Comparison of ENCODE assay signal across 19 cellular contexts in the genomic region with DNA sequence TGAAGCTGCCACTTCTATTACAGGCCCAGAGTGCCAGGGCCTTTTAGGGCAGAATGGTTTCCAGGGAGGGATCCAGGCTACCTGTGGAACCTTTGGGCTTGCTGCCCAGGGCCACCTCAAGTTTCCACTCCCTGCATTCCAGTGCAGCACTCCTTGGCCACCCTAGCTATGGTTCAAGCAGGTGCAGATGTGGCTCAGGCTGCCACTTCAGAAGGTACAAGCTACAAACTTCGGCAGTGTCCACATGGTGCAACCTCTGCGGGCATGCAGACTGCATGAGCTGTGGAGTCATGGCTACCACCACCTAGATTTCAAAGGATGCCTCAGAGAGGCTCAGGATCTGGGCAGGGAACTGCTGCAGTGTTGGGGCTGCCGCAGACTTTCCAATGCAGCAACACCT.
DNase-seq lines count a peak whose midpoint lies in the region; ATAC-seq and TF ChIP-seq lines count a peak whose summit lies in the region.
"Had no signal": no experiment of that assay in that cellular context is flagged by ENCODE, and none has a peak within 500 bp of the region (broad histone marks: within the 10 kb centered on the region; RNA-seq: fewer than 3 reads in every experiment).

No MANE protein-coding gene starts in this region.

- no peak overlapping the region for H4K5ac ChIP-seq in IMR-90 (ENCODE audit: low read depth, low read length)

- no peak for TF ChIP-seq CTCF in natural killer cell (IDR thresholded peaks at IDR 0.05)
- no peak for TF ChIP-seq CTCF in IMR-90 (conservative IDR thresholded peaks at IDR 0.05; ENCODE audit: low read depth, low read length)
- no peak for TF ChIP-seq CTCF in lower lobe of right lung (IDR thresholded peaks at IDR 0.05)

- no peak overlapping the region for H3K4me2 ChIP-seq in IMR-90 (ENCODE audit: low read depth, low read length)

- H3K9me1 ChIP-seq in IMR-90 (ENCODE audit: insufficient read depth, low read length): no peaks in the 10 kb centered on the region

- H4K20me1 ChIP-seq in IMR-90 (ENCODE audit: insufficient read depth, low read length): no peaks in the 10 kb centered on the region

- H3K79me1 ChIP-seq in IMR-90 (ENCODE audit: low read depth in 1 of 2, low read length in 2 of 2): no peaks in the 10 kb centered on the region

- H2BK120ac ChIP-seq in IMR-90 (ENCODE audit: low read depth, low read length): no peak overlapping the region

- intact Hi-C loops in natural killer cell (cut with micrococcal nuclease) (no loop called here), IMR-90 (cut with micrococcal nuclease) (no loop called here), lower lobe of right lung (cut with DNase I) (no loop called here)

- BruUV-seq in IMR-90 (replicated peaks; lab: Mats Ljungman, UMichigan): no TSS peak

- no peaks in the 10 kb centered on the region for H3K9me3 Mint-ChIP-seq in natural killer cell treated with Interleukin-12 subunit alpha and Interleukin-12 subunit beta and Interleukin-15 and Interleukin-18, amount 100 ng/mL, for 72 hours
- H3K9me3 Mint-ChIP-seq in natural killer cell: peaks cover 0 to 3% of the 10 kb centered on the region in 2 donors
- no peaks in the 10 kb centered on the region for H3K9me3 Mint-ChIP-seq in stimulated activated effector memory CD8-positive, alpha-beta T cell treated with anti-CD3 and anti-CD28 coated beads, Interleukin-12 subunit alpha, Interleukin-12 subunit beta, amount 100 ng/mL, for 72 hours
- H3K9me3 Mint-ChIP-seq in stimulated activated memory B cell treated with anti-CD40 and anti-IgM and Interleukin-4, amounts not matched to agents 10 μg/mL and 1 μg/mL and 100 μg/mL, for 72 hours: no peaks in the 10 kb centered on the region
- H3K9me3 Mint-ChIP-seq: HFFc6 had no signal

- dilution Hi-C loops in IMR-90 (cut with HindIII; ENCODE audit: low sequenced_read_pairs, unreplicated experiment): no loop called here

- no peak overlapping the region for H3K27ac Mint-ChIP-seq in natural killer cell treated with Interleukin-12 subunit alpha and Interleukin-12 subunit beta and Interleukin-15 and Interleukin-18, amount 100 ng/mL, for 72 hours
- H3K27ac Mint-ChIP-seq in natural killer cell: no peak overlapping the region
- H3K27ac Mint-ChIP-seq in stimulated activated effector memory CD8-positive, alpha-beta T cell treated with anti-CD3 and anti-CD28 coated beads, Interleukin-12 subunit alpha, Interleukin-12 subunit beta, amount 100 ng/mL, for 72 hours: no peak overlapping the region
- H3K27ac Mint-ChIP-seq in stimulated activated memory B cell treated with anti-CD40 and anti-IgM and Interleukin-4, amounts not matched to agents 10 μg/mL and 1 μg/mL and 100 μg/mL, for 72 hours: no peak overlapping the region
- H3K27ac Mint-ChIP-seq: CD4-positive, alpha-beta memory T cell had no signal

- H2AK5ac ChIP-seq in IMR-90 (ENCODE audit: low read depth, low read length): 0 out of 2 replicates have a peak overlapping the region, but pooled peaks have one; percentile 21

- no peak overlapping the region for H3K23ac ChIP-seq in IMR-90 (ENCODE audit: low read depth, low read length)

- H3K4me3 ChIP-seq in IMR-90 (ENCODE audit: insufficient read depth, low read depth, low read length) (no peak overlapping the region), lower lobe of right lung (no peak overlapping the region)
- H3K4me3 ChIP-seq: HAP-1 had no signal

- no peaks in the 10 kb centered on the region for H3K36me3 Mint-ChIP-seq in natural killer cell treated with Interleukin-12 subunit alpha and Interleukin-12 subunit beta and Interleukin-15 and Interleukin-18, amount 100 ng/mL, for 72 hours
- H3K36me3 Mint-ChIP-seq in natural killer cell: no peaks in the 10 kb centered on the region
- no peaks in the 10 kb centered on the region for H3K36me3 Mint-ChIP-seq in stimulated activated effector memory CD8-positive, alpha-beta T cell treated with anti-CD3 and anti-CD28 coated beads, Interleukin-12 subunit alpha, Interleukin-12 subunit beta, amount 100 ng/mL, for 72 hours
- H3K36me3 Mint-ChIP-seq in stimulated activated memory B cell treated with anti-CD40 and anti-IgM and Interleukin-4, amounts not matched to agents 10 μg/mL and 1 μg/mL and 100 μg/mL, for 72 hours: no peaks in the 10 kb centered on the region
- H3K36me3 Mint-ChIP-seq: CD4-positive, alpha-beta memory T cell had no signal

- H2BK5ac ChIP-seq in IMR-90 (ENCODE audit: low read depth, low read length, poor library complexity, severe bottlenecking): no peak overlapping the region

- TF ChIP-seq POLR2A in IMR-90 (IDR thresholded peaks at IDR 0.05; ENCODE audit: low read depth, low read length): no peak

- DNase-seq in natural killer cell treated with Interleukin-12 subunit alpha and Interleukin-12 subunit beta and Interleukin-15 and Interleukin-18, amount 100 ng/mL, for 72 hours (ENCODE audit: low spot score): no peak
- no peak for DNase-seq in natural killer cell
- DNase-seq in IMR-90: no peak
- peak; percentile 45 for DNase-seq in lower lobe of right lung
- no peak for DNase-seq in stimulated activated effector memory CD8-positive, alpha-beta T cell treated with anti-CD3 and anti-CD28 coated beads, Interleukin-12 subunit alpha, Interleukin-12 subunit beta, amount 100 ng/mL, for 72 hours (ENCODE audit: low spot score in 2 of 2)
- no peak for DNase-seq in iPS-NIHi11 (ENCODE audit: low spot score)
- DNase-seq: 8988T; C1 segment of cervical spinal cord; Calu3; CD4-positive, alpha-beta memory T cell; COR-L47; DMS53; DMS79 treated with DMSO at 0.1 percent for 48 hours; GF-D8; GOT3; HFFc6 had no signal

- H3K9me3 ChIP-seq in IMR-90 (ENCODE audit: control insufficient read depth, insufficient read depth, low read length) (no peaks in the 10 kb centered on the region), lower lobe of right lung (no peaks in the 10 kb centered on the region)
- H3K9me3 ChIP-seq: HAP-1 had no signal

- no peak overlapping the region for H3K9ac ChIP-seq in IMR-90 (ENCODE audit: low read depth, low read length)

- H3K4ac ChIP-seq in IMR-90 (ENCODE audit: low read depth, low read length): 0 out of 2 replicates have a peak overlapping the region, but pooled peaks have one; percentile 21

- H3K27ac ChIP-seq in IMR-90 (ENCODE audit: insufficient read depth, low read length) (no peak overlapping the region), lower lobe of right lung (no peak overlapping the region)

- TF ChIP-seq RAD21 in IMR-90 (IDR thresholded peaks at IDR 0.05; ENCODE audit: low read length): no peak

- no peak overlapping the region for H3K4me3 Mint-ChIP-seq in natural killer cell treated with Interleukin-12 subunit alpha and Interleukin-12 subunit beta and Interleukin-15 and Interleukin-18, amount 100 ng/mL, for 72 hours
- no peak overlapping the region for H3K4me3 Mint-ChIP-seq in natural killer cell
- H3K4me3 Mint-ChIP-seq in stimulated activated effector memory CD8-positive, alpha-beta T cell treated with anti-CD3 and anti-CD28 coated beads, Interleukin-12 subunit alpha, Interleukin-12 subunit beta, amount 100 ng/mL, for 72 hours: no peak overlapping the region
- no peak overlapping the region for H3K4me3 Mint-ChIP-seq in stimulated activated memory B cell treated with anti-CD40 and anti-IgM and Interleukin-4, amounts not matched to agents 10 μg/mL and 1 μg/mL and 100 μg/mL, for 72 hours
- H3K4me3 Mint-ChIP-seq: CD4-positive, alpha-beta memory T cell; HFFc6 had no signal

- no peak overlapping the region for H4K91ac ChIP-seq in IMR-90 (ENCODE audit: insufficient read depth, low read depth, low read length)

- peak overlapping the region; percentile 1 for H2AFZ ChIP-seq in IMR-90 (replicated peaks; ENCODE audit: low read length, poor library complexity)

- no peak overlapping the region for H2AK9ac ChIP-seq in IMR-90 (replicated peaks; ENCODE audit: low read depth, low read length, poor library complexity)

- no peak overlapping the region for H3K18ac ChIP-seq in IMR-90 (ENCODE audit: low read depth, low read length)

- POLR2A ChIA-PET in IMR-90 (lab: Charles Lee; ENCODE audit: unreplicated experiment): no interaction called here

- no peaks in the 10 kb centered on the region for H3K4me1 Mint-ChIP-seq in natural killer cell treated with Interleukin-12 subunit alpha and Interleukin-12 subunit beta and Interleukin-15 and Interleukin-18, amount 100 ng/mL, for 72 hours (ENCODE audit: low read depth in 2 of 2)
- no peaks in the 10 kb centered on the region for H3K4me1 Mint-ChIP-seq in natural killer cell
- no peaks in the 10 kb centered on the region for H3K4me1 Mint-ChIP-seq in stimulated activated effector memory CD8-positive, alpha-beta T cell treated with anti-CD3 and anti-CD28 coated beads, Interleukin-12 subunit alpha, Interleukin-12 subunit beta, amount 100 ng/mL, for 72 hours
- H3K4me1 Mint-ChIP-seq in stimulated activated memory B cell treated with anti-CD40 and anti-IgM and Interleukin-4, amounts not matched to agents 10 μg/mL and 1 μg/mL and 100 μg/mL, for 72 hours: no peaks in the 10 kb centered on the region
- H3K4me1 Mint-ChIP-seq: CD4-positive, alpha-beta memory T cell had no signal

- H2BK20ac ChIP-seq in IMR-90 (ENCODE audit: low read depth, low read length): no peak overlapping the region

- in situ Hi-C loops in IMR-90 (cut with MboI; ENCODE audit: low sequenced_read_pairs): no loop called here

- H3K4me1 ChIP-seq in IMR-90 (ENCODE audit: control insufficient read depth, insufficient read depth, low read length): peaks cover 3% of the 10 kb centered on the region; the same call in 1 of the 2 replicates
- no peaks in the 10 kb centered on the region for H3K4me1 ChIP-seq in lower lobe of right lung

- no peaks in the 10 kb centered on the region for H3K36me3 ChIP-seq in IMR-90 (ENCODE audit: control insufficient read depth, insufficient read depth, low read length)
- no peaks in the 10 kb centered on the region for H3K36me3 ChIP-seq in lower lobe of right lung
- H3K36me3 ChIP-seq: HAP-1 had no signal

- H3K27me3 ChIP-seq in IMR-90 (ENCODE audit: control insufficient read depth, insufficient read depth, low read length) (no peaks in the 10 kb centered on the region), lower lobe of right lung (ENCODE audit: low read depth) (no peaks in the 10 kb centered on the region)

- no peak overlapping the region for H3K14ac ChIP-seq in IMR-90 (replicated peaks; ENCODE audit: low read depth, low read length)

- no peak overlapping the region for H4K8ac ChIP-seq in IMR-90 (ENCODE audit: low read depth in 2 of 2, low read length in 2 of 2)

- WGBS in IMR-90 (ENCODE audit: extremely low coverage in 2 of 2, insufficient read length in 1 of 2), 2 experiments: 73% methylated on average over 2 of the region's 3 CpGs; no CpG with 5 or more reads in 1 of the 2 experiments

- CTCF ChIA-PET in IMR-90 (lab: Yijun Ruan, JAX): no interaction called here

- H3K27me3 Mint-ChIP-seq in natural killer cell treated with Interleukin-12 subunit alpha and Interleukin-12 subunit beta and Interleukin-15 and Interleukin-18, amount 100 ng/mL, for 72 hours: peaks cover 9 to 15% of the 10 kb centered on the region in 2 donors
- H3K27me3 Mint-ChIP-seq in natural killer cell (ENCODE audit: low read depth in 2 of 2): no peaks in the 10 kb centered on the region
- no peaks in the 10 kb centered on the region for H3K27me3 Mint-ChIP-seq in stimulated activated memory B cell treated with anti-CD40 and anti-IgM and Interleukin-4, amounts not matched to agents 10 μg/mL and 1 μg/mL and 100 μg/mL, for 72 hours

- ATAC-seq in natural killer cell treated with Interleukin-12 subunit alpha and Interleukin-12 subunit beta and Interleukin-15 and Interleukin-18, amount 100 ng/mL, for 72 hours: peak; percentile 27 to 32
- ATAC-seq in natural killer cell (no peak), IMR-90 (ENCODE audit: low read depth) (no peak), lower lobe of right lung (peak; percentile 21 to 53), HG03095 (IDR thresholded peaks at IDR 0.05; ENCODE audit: unreplicated experiment) (no peak)
- peak; percentile 55 for ATAC-seq in stimulated activated effector memory CD8-positive, alpha-beta T cell treated with anti-CD3 and anti-CD28 coated beads, Interleukin-12 subunit alpha, Interleukin-12 subunit beta, amount 100 ng/mL, for 72 hours
- no peak for ATAC-seq in stimulated activated memory B cell treated with anti-CD40 and anti-IgM and Interleukin-4, amounts not matched to agents 10 μg/mL and 1 μg/mL and 100 μg/mL, for 72 hours

- no peak overlapping the region for H2BK15ac ChIP-seq in IMR-90 (ENCODE audit: low read depth, low read length)

- no peak overlapping the region for H3K56ac ChIP-seq in IMR-90 (ENCODE audit: extremely low read depth, insufficient read depth, low read length)

Comparison
In these comparisons a context has a peak if more than half of its experiments do, and no peak if none do; other contexts are left out.
1. ATAC-seq: peak in natural killer cell treated with Interleukin-12 subunit alpha and Interleukin-12 subunit beta and Interleukin-15 and Interleukin-18, amount 100 ng/mL, for 72 hours (2 of 2), lower lobe of right lung (2 of 2) and stimulated activated effector memory CD8-positive, alpha-beta T cell treated with anti-CD3 and anti-CD28 coated beads, Interleukin-12 subunit alpha, Interleukin-12 subunit beta, amount 100 ng/mL, for 72 hours (single experiment); none in natural killer cell (0 of 3), IMR-90 (single experiment), stimulated activated memory B cell treated with anti-CD40 and anti-IgM and Interleukin-4, amounts not matched to agents 10 μg/mL and 1 μg/mL and 100 μg/mL, for 72 hours (single experiment) and HG03095 (single experiment).